In the genomic region with DNA sequence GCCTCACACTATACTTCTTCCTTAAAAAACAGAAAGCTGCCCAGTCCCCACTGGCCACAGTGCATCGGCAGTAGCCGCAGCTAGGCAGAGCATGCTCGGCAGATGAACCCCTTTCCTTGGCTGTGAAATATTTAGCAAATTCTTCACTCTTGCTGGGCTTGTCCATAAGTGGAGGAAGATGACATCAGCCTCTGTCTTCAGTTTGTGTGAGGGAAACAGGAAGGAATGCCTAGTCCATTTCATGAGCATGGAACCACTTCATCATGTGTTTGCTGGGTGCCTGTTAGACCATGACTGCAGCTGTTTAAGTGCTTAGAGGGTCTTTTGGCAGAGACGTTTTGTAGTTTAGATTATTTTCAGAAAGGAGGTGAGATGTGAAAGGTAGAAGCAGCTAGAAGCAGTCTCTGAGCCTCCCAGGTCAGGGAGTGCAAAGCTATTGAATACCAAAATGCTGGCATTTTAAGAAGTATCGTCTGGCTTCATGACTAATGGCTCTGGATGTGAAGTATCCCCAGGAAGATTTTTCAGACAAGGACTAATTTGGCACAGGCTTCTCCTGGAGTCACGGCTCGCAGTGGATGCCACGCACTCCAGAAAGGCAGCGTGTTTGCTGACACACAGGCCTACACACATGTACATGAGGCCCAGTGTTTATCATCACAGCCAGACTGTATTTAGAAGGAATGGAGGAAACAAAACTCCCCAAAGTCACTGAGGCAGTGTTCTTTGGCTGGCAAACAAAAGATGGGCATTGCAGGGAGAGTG, we compare ENCODE assay signal across 19 cellular contexts. TPM values are rescaled to one million over a fixed set of nuclear protein-coding genes. Genes with fewer than 3 reads are reported as not detected.
DNase-seq lines count a peak whose midpoint lies in the region; TF ChIP-seq lines count a peak whose summit lies in the region.
"Had no signal": no experiment of that assay in that cellular context is flagged by ENCODE, and none has a peak within 500 bp of the region (broad histone marks: within the 10 kb centered on the region; RNA-seq: fewer than 3 reads in every experiment).

No MANE protein-coding gene starts in this region.

- H3K9me3 ChIP-seq in SJCRH30 (replicated peaks) (no peaks in the 10 kb centered on the region), ovary (no peaks in the 10 kb centered on the region)
- H3K9me3 ChIP-seq: ascending aorta, heart left ventricle had no signal

- no peak for TF ChIP-seq POLR2A in ovary (IDR thresholded peaks at IDR 0.05)

- no peaks in the 10 kb centered on the region for H3K36me3 ChIP-seq in SJCRH30
- no peaks in the 10 kb centered on the region for H3K36me3 ChIP-seq in ovary
- H3K36me3 ChIP-seq: ascending aorta, heart left ventricle had no signal

- WGBS in ovary, 3 donors, result 81% methylated on average over 9 of the region's 9 CpGs

- no peaks in the 10 kb centered on the region for H3K4me1 ChIP-seq in SJCRH30
- H3K4me1 ChIP-seq in ovary (ENCODE audit: insufficient read depth), result no peaks in the 10 kb centered on the region
- H3K4me1 ChIP-seq: ascending aorta had no signal

- DNase-seq in AG09319 (ENCODE audit: extremely low read depth, low read depth) (peak; percentile 19), GM04504 (ENCODE audit: low read depth) (peak; percentile 66), SJCRH30 (peak; percentile 12 to 28), kidney tubule cell (ENCODE audit: low spot score) (peak; percentile 43), GM19240 (ENCODE audit: insufficient read length, low spot score) (no peak), ovary (no peak), NCI-H510A treated with DMSO at 0.1 percent for 48 hours (lab: John Stamatoyannopoulos, UW) (no peak), Ammon's horn (ENCODE audit: low spot score) (no peak)
- DNase-seq: activated CD4-positive, alpha-beta T cell treated with anti-CD3 and anti-CD28 coated beads for 36 hours; cortex of kidney; heart left ventricle; KBM-7; NCI-H1092; nucleus accumbens; right cardiac atrium; SHP77; substantia nigra had no signal

- intact Hi-C loops in ovary (cut with DNase I), result no loop called here

- TF ChIP-seq EP300 in ovary (IDR thresholded peaks at IDR 0.05), result no peak

- H3K27me3 ChIP-seq in SJCRH30 (no peaks in the 10 kb centered on the region), ovary (no peaks in the 10 kb centered on the region)
- H3K27me3 ChIP-seq: ascending aorta, heart left ventricle had no signal

- H3K27ac ChIP-seq in SJCRH30, result no peak overlapping the region
- no peak overlapping the region for H3K27ac ChIP-seq in ovary
- H3K27ac ChIP-seq: ascending aorta, HL-60 had no signal

- no peak overlapping the region for H3K4me3 ChIP-seq in SJCRH30
- no peak overlapping the region for H3K4me3 ChIP-seq in ovary
- H3K4me3 ChIP-seq: ascending aorta, heart left ventricle had no signal

- no peak for TF ChIP-seq CTCF in AG09319 (IDR thresholded peaks at IDR 0.05; ENCODE audit: low read depth, low read length)
- TF ChIP-seq CTCF in ovary (IDR thresholded peaks at IDR 0.05), result no peak

RNA-seq across cellular contexts. Expression of a gene that starts 43.1 kb away (rescaled TPM):
- 18.0 and 22.9 TPM in 2 replicates for total RNA-seq in SJCRH30 (2014; rRNA removed; shearing (Covaris generic))
- 10 to 100 TPM; 12.9 to 47.9 (median 25.4) TPM for total RNA-seq in ovary
- 100 to 1,000 TPM in 1 of 2 donors, 10 to 100 TPM in 1; 10.8 to 185 TPM for polyA plus RNA-seq in ovary

Comparison
In these comparisons a context has a peak if more than half of its experiments do, and no peak if none do; other contexts are left out.
1. DNase-seq: peak in AG09319 (single experiment), GM04504 (single experiment), SJCRH30 (2 of 2) and kidney tubule cell (single experiment); none in GM19240 (single experiment), ovary (0 of 5), NCI-H510A treated with DMSO at 0.1 percent for 48 hours (single experiment) and Ammon's horn (single experiment).